In the genomic region with DNA sequence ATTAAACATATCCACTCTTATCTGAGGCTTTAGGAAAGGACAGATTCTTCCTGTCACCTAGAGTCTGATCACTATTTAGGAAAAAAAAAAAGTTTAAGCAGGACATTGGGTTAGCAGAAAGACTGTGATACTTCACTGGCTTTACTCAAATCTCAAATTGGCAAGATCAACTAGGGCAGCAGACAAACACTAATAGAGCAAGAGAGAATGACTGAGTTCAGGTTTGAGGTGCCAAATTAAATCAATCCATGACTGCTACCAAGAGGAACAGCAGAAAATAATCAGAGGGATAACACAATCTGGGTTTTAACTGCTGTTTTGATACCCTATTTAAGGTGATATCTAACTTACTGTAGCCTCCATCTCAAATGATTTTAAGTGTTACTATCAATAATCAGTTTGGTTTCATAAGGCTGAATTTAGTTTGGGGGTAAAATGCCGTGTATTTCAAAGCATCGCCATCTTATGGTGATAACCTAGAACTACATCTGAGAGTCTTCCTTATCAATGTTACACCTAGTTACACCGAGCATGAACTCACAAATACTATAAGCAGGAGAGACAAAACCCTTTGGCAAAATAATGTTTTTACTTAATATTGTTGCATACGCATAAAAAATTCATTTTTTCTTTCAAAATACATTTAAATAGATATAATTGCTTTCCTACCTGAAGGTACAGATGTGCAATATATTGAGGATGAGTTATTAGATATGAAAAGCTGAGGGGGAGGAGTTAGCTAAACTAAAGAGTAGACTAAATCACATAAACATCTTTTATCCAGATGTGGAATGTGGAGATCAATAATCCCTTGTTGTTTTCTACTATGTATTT, we compare ENCODE assay signal across 8 cellular contexts.
DNase-seq lines count a peak whose midpoint lies in the region; ATAC-seq and TF ChIP-seq lines count a peak whose summit lies in the region.

No MANE protein-coding gene starts in this region.

- POLR2A ChIA-PET in OCI-LY7 (lab: Charles Lee), result no interaction called here

- DNase-seq in ELR (ENCODE audit: low read depth) (peak; percentile 0), OCI-LY7 (ENCODE audit: low spot score) (peak; percentile 1), heart right ventricle (no peak), mucosa of descending colon (no peak), EL (no peak)

- H3K36me3 ChIP-seq in OCI-LY7 (ENCODE audit: insufficient read depth, low read length) (no peaks in the 10 kb centered on the region), heart right ventricle (no peaks in the 10 kb centered on the region), mucosa of descending colon (ENCODE audit: low read depth) (no peaks in the 10 kb centered on the region)

- H3K4me1 ChIP-seq in OCI-LY7 (ENCODE audit: insufficient read depth, low read length, poor library complexity, severe bottlenecking) (no peaks in the 10 kb centered on the region), heart right ventricle (no peaks in the 10 kb centered on the region), mucosa of descending colon (ENCODE audit: low read depth) (no peaks in the 10 kb centered on the region)

- ATAC-seq in HG03025 (IDR thresholded peaks at IDR 0.05; ENCODE audit: low FRiP score, unreplicated experiment) (peak; percentile 51), heart right ventricle (peak in 2 of 8 donors; percentile 47 to 55), GM18520 (IDR thresholded peaks at IDR 0.05; ENCODE audit: unreplicated experiment) (no peak), mucosa of descending colon (no peak), HG03135 (IDR thresholded peaks at IDR 0.05; ENCODE audit: unreplicated experiment) (no peak)

- no peaks in the 10 kb centered on the region for H3K79me2 ChIP-seq in OCI-LY7 (ENCODE audit: insufficient read depth, low read depth, low read length)

- no peak overlapping the region for H3K27ac ChIP-seq in OCI-LY7 (ENCODE audit: low read depth, low read length, poor library complexity, severe bottlenecking)
- H3K27ac ChIP-seq in heart right ventricle, result no peak overlapping the region

- H3K9me2 ChIP-seq in OCI-LY7 (ENCODE audit: insufficient read depth, low read length), result no peaks in the 10 kb centered on the region

- CTCF ChIA-PET in OCI-LY7 (lab: Charles Lee; ENCODE audit: unreplicated experiment), result no interaction called here

- intact Hi-C loops in OCI-LY7 (cut with micrococcal nuclease; ENCODE audit: unreplicated experiment) (no loop called here), heart right ventricle (cut with DNase I) (loop anchor here in 9 of 10 donors (1.0 to 5.0 kb wide), 4 partner anchors 242 to 252 kb away; no protein-coding TSS in a partner anchor), mucosa of descending colon (cut with DNase I, micrococcal nuclease) (no loop called here)

- H3K9me3 ChIP-seq in OCI-LY7 (ENCODE audit: low read length) (no peaks in the 10 kb centered on the region), heart right ventricle (peaks cover 0 to 15% (median 0%) of the 10 kb centered on the region in 11 donors), mucosa of descending colon (no peaks in the 10 kb centered on the region)

- no peak overlapping the region for H2AFZ ChIP-seq in OCI-LY7 (ENCODE audit: low read length)

- BruUV-seq in OCI-LY7 (replicated peaks; lab: Mats Ljungman, UMichigan), result no TSS peak

- H3K4me3 ChIP-seq in OCI-LY7 (ENCODE audit: low read depth, low read length, poor library complexity, severe bottlenecking) (no peak overlapping the region), heart right ventricle (no peak overlapping the region), mucosa of descending colon (no peak overlapping the region)

- peak; percentile 70 for TF ChIP-seq CTCF in OCI-LY7 (conservative IDR thresholded peaks at IDR 0.05; ENCODE audit: low read length)
- peak in 7 of 9 donors; percentile 41 to 58 (median 47) for TF ChIP-seq CTCF in heart right ventricle (IDR thresholded peaks at IDR 0.05)
- TF ChIP-seq CTCF in mucosa of descending colon (IDR thresholded peaks at IDR 0.05), result no peak

- WGBS in heart right ventricle, 2 donors, result 1 to 4% methylated on average over 4 of the region's 4 CpGs

- no peaks in the 10 kb centered on the region for H3K27me3 ChIP-seq in heart right ventricle

- H4K20me1 ChIP-seq in OCI-LY7 (ENCODE audit: insufficient read depth, low read length), result no peaks in the 10 kb centered on the region

- H3K4me2 ChIP-seq in OCI-LY7 (ENCODE audit: low read length), result no peak overlapping the region

Comparison
In these comparisons a context has a peak if more than half of its experiments do, and no peak if none do; other contexts are left out.
1. DNase-seq: peak in ELR (single experiment) and OCI-LY7 (single experiment); none in heart right ventricle (0 of 2), mucosa of descending colon (0 of 3) and EL (single experiment).
2. intact Hi-C loops: an anchor here in heart right ventricle (1.0 to 5.0 kb wide); none called in OCI-LY7 and mucosa of descending colon.